ENCODE assay signal across 33 cellular contexts in genomic region chr13:78830508-78830907, GRCh38.
"Had no signal": no experiment of that assay in that cellular context is flagged by ENCODE, and none has a peak within 500 bp of the region (broad histone marks: within the 10 kb centered on the region; RNA-seq: fewer than 3 reads in every experiment).

No MANE protein-coding gene starts in this region.

- H3K4me3 ChIP-seq: adrenal gland, ascending aorta, cardiac muscle cell, colonic mucosa had no signal

- H3K36me3 ChIP-seq: adrenal gland, ascending aorta, cardiac muscle cell, colonic mucosa had no signal

- ATAC-seq: activated CD8-positive, alpha-beta T cell treated with anti-CD3 and anti-CD28 coated beads for 36 hours; activated naive CD4-positive, alpha-beta T cell treated with anti-CD3 and anti-CD28 coated beads, Interleukin-2, amount 50 U/mL, for 72 hours; activated T-cell treated with anti-CD3 and anti-CD28 coated beads, Interleukin-2, amount 50 U/mL, for 4 hours; activated T-cell treated with anti-CD3 and anti-CD28 coated beads, Interleukin-2, amount 50 U/mL, for 72 hours; activated T-helper 17 cell treated with anti-CD3 and anti-CD28 coated beads, Interleukin-2, amount 50 U/mL, for 72 hours had no signal

- H3K4me1 ChIP-seq: adrenal gland, ascending aorta, colonic mucosa had no signal

- H3K27ac ChIP-seq: adrenal gland, ascending aorta, cardiac muscle cell, colonic mucosa, VCaP had no signal

- FAIRE-seq: bronchial epithelial cell had no signal

- H3K27me3 ChIP-seq: adrenal gland, ascending aorta, cardiac muscle cell, colonic mucosa had no signal

- H3K9me3 ChIP-seq: adrenal gland, ascending aorta, colonic mucosa had no signal

- DNase-seq: activated B cell treated with CpG ODN at 0.5 μM for 24 hours; activated CD4-positive, alpha-beta memory T cell treated with anti-CD3 and anti-CD28 coated beads for 36 hours; activated CD4-positive, alpha-beta T cell treated with anti-CD3 and anti-CD28 coated beads for 4 hours; activated CD4-positive, alpha-beta T cell treated with anti-CD3 and anti-CD28 coated beads, Interleukin-2, amount 10 ng/mL, durations not matched to agents 24 days and 14 days; activated CD4-positive, alpha-beta T cell treated with anti-CD3 and anti-CD28 coated beads, Interleukin-2, amount 50 U/mL, for 1 hour; activated CD4-positive, alpha-beta T cell treated with anti-CD3 and anti-CD28 coated beads, Interleukin-2, amount 50 U/mL, for 4 hours; activated CD4-positive, CD25-positive, alpha-beta regulatory T cell treated with anti-CD3 and anti-CD28 coated beads, Interleukin-2, amount 50 U/mL, for 72 hours; activated CD8-positive, alpha-beta memory T cell treated with anti-CD3 and anti-CD28 coated beads, Interleukin-2, amount 50 U/mL, for 4 hours; activated CD8-positive, alpha-beta T cell treated with anti-CD3 and anti-CD28 coated beads for 36 hours; activated effector memory CD4-positive, alpha-beta T cell treated with anti-CD3 and anti-CD28 coated beads, Interleukin-2, amount 50 U/mL, for 16 hours; activated gamma-delta T cell treated with Interleukin-2 at 50 U/mL for 16 hours; activated naive CD4-positive, alpha-beta T cell; activated naive CD4-positive, alpha-beta T cell treated with anti-CD3 and anti-CD28 coated beads for 36 hours; activated naive CD4-positive, alpha-beta T cell treated with anti-CD3 and anti-CD28 coated beads, Interleukin-2, amount 50 U/mL, for 16 hours; activated naive CD8-positive, alpha-beta T cell treated with anti-CD3 and anti-CD28 coated beads for 36 hours; activated T-cell treated with anti-CD3 and anti-CD28 coated beads for 4 hours; activated T-cell treated with anti-CD3 and anti-CD28 coated beads, Interleukin-2, amount 50 U/mL, for 1 hour; activated T-cell treated with anti-CD3 and anti-CD28 coated beads, Interleukin-2, amount 50 U/mL, for 4 hours; activated T-cell treated with anti-CD3 and anti-CD28 coated beads, Interleukin-2, amount 50 U/mL, for 72 hours; adrenal gland; amygdala; anterior cingulate cortex; caudate nucleus; cerebellar nuclear complex; colonic mucosa; T-helper 2 cell; T-helper 9 cell had no signal
